ENCODE assay signal across 1 cellular context in the genomic region with DNA sequence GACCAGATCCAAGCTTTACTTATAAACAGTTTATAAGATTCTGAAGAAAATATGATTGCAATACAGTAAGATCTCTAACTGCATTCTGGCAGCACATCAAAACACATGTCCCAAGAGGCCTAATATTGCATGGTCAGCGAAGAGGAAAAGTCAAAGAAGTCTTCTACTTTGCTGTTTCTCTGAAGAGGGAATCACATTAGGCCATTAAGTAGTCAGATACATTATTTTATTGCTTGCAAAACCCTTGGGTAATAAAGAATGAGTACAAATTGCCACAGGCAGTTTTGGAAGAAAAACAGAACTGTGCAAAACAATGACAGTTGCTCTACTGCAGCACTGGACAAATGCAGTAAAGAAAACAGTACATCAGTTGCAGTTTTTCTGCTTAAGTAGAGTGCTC.
TF ChIP-seq lines count a peak whose summit lies in the region.

No MANE protein-coding gene starts in this region.

TF ChIP-seq in HEK293, 187 proteins besides CTCF, POLR2A, EP300 and RAD21 (continued from another document):
- TF ChIP-seq, protein P1, sequence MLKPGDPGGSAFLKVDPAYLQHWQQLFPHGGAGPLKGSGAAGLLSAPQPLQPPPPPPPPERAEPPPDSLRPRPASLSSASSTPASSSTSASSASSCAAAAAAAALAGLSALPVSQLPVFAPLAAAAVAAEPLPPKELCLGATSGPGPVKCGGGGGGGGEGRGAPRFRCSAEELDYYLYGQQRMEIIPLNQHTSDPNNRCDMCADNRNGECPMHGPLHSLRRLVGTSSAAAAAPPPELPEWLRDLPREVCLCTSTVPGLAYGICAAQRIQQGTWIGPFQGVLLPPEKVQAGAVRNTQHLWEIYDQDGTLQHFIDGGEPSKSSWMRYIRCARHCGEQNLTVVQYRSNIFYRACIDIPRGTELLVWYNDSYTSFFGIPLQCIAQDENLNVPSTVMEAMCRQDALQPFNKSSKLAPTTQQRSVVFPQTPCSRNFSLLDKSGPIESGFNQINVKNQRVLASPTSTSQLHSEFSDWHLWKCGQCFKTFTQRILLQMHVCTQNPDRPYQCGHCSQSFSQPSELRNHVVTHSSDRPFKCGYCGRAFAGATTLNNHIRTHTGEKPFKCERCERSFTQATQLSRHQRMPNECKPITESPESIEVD (tag by site-specific recombination; IDR thresholded peaks at IDR 0.05) = peak; percentile 87
- TF ChIP-seq ZNF48 (tag by site-specific recombination; IDR thresholded peaks at IDR 0.05) = no peak
